ENCODE assay signal across 8 cellular contexts in genomic region chr10:130190065-130190736, GRCh38. TPM values are rescaled to one million over a fixed set of nuclear protein-coding genes. Genes with fewer than 3 reads are reported as not detected.
A peak's percentile ranks its signal among the peaks of the same experiment; 100 is the strongest.
DNase-seq lines count a peak whose midpoint lies in the region; ATAC-seq and TF ChIP-seq lines count a peak whose summit lies in the region.

No MANE protein-coding gene starts in this region.

- H3K27ac Mint-ChIP-seq in activated naive CD8-positive, alpha-beta T cell treated with anti-CD3 and anti-CD28 coated beads, Interleukin-2, amount 50 U/mL, for 24 hours: no peak overlapping the region

- peak; percentile 91 for ATAC-seq in GM21723 (IDR thresholded peaks at IDR 0.05; ENCODE audit: unreplicated experiment)
- ATAC-seq in activated naive CD8-positive, alpha-beta T cell treated with anti-CD3 and anti-CD28 coated beads, Interleukin-2, amount 50 U/mL, for 24 hours: peak; percentile 88
- peak; percentile 84 to 93 (median 88) for ATAC-seq in heart right ventricle

- H3K4me1 ChIP-seq in heart right ventricle: peaks cover 3 to 23% (median 8%) of the 10 kb centered on the region in 9 donors
- H3K4me1 ChIP-seq in tibial nerve: peaks cover 0 to 15% (median 6%) of the 10 kb centered on the region in 4 donors

- WGBS in heart right ventricle, 2 donors: 1 to 2% methylated on average over 80 to 81 of the region's 81 CpGs
- 5 to 6% methylated on average over 11 to 18 of the region's 81 CpGs for WGBS in tibial nerve, 2 donors

- no peak for TF ChIP-seq POLR2A in tibial nerve (IDR thresholded peaks at IDR 0.05)

- H3K27me3 Mint-ChIP-seq in activated naive CD8-positive, alpha-beta T cell treated with anti-CD3 and anti-CD28 coated beads, Interleukin-2, amount 50 U/mL, for 24 hours: peaks cover 6% of the 10 kb centered on the region

- H3K27me3 ChIP-seq in heart right ventricle (peaks cover 0 to 15% (median 0%) of the 10 kb centered on the region in 7 donors), tibial nerve (peaks cover 0 to 8% of the 10 kb centered on the region in 2 donors)

- no peak for TF ChIP-seq EP300 in tibial nerve (IDR thresholded peaks at IDR 0.05)

- DNase-seq in ELF-1 (ENCODE audit: low read depth, low spot score) (peak; percentile 97), KG1 (lab: John Stamatoyannopoulos, UW) (peak; percentile 29), SKM-1 (lab: John Stamatoyannopoulos, UW; ENCODE audit: unreplicated experiment) (peak; percentile 52), heart right ventricle (peak; percentile 85 to 90), pons (ENCODE audit: low spot score) (peak; percentile 76), tibial nerve (ENCODE audit: low spot score in 2 of 2) (peak; percentile 81 to 84)
- peak; percentile 91 for DNase-seq in activated naive CD8-positive, alpha-beta T cell treated with anti-CD3 and anti-CD28 coated beads, Interleukin-2, amount 50 U/mL, for 24 hours

- peak overlapping the region in 2 of 10 donors; percentile 34 to 42 for H3K27ac ChIP-seq in heart right ventricle
- H3K27ac ChIP-seq in tibial nerve: peak overlapping the region in 1 of 4 donors; percentile 15

- H3K36me3 ChIP-seq in heart right ventricle (peaks cover 0 to 29% (median 0%) of the 10 kb centered on the region in 9 donors), tibial nerve (peaks cover 0 to 35% (median 0%) of the 10 kb centered on the region in 3 donors)

- no peaks in the 10 kb centered on the region for H3K9me3 ChIP-seq in heart right ventricle
- no peaks in the 10 kb centered on the region for H3K9me3 ChIP-seq in tibial nerve

- no peak overlapping the region for H3K4me3 Mint-ChIP-seq in activated naive CD8-positive, alpha-beta T cell treated with anti-CD3 and anti-CD28 coated beads, Interleukin-2, amount 50 U/mL, for 24 hours

- H3K9me3 Mint-ChIP-seq in activated naive CD8-positive, alpha-beta T cell treated with anti-CD3 and anti-CD28 coated beads, Interleukin-2, amount 50 U/mL, for 24 hours: no peaks in the 10 kb centered on the region

- peak; percentile 100 for TF ChIP-seq CTCF in heart right ventricle (IDR thresholded peaks at IDR 0.05)
- peak; percentile 99 to 100 (median 100) for TF ChIP-seq CTCF in tibial nerve (IDR thresholded peaks at IDR 0.05)

- H3K36me3 Mint-ChIP-seq in activated naive CD8-positive, alpha-beta T cell treated with anti-CD3 and anti-CD28 coated beads, Interleukin-2, amount 50 U/mL, for 24 hours (ENCODE audit: low read depth): peaks cover 4% of the 10 kb centered on the region

- intact Hi-C loops in heart right ventricle (cut with DNase I): loop anchor here in 9 of 10 donors (2.0 to 10.0 kb wide), 7 partner anchors 1595 to 1687 kb away; no protein-coding TSS in a partner anchor

- H3K4me1 Mint-ChIP-seq in activated naive CD8-positive, alpha-beta T cell treated with anti-CD3 and anti-CD28 coated beads, Interleukin-2, amount 50 U/mL, for 24 hours: peaks cover 4% of the 10 kb centered on the region

- H3K4me3 ChIP-seq in heart right ventricle: peak overlapping the region; percentile 23 to 68 (median 64)
- H3K4me3 ChIP-seq in tibial nerve: peak overlapping the region; percentile 32 to 67 (median 46)

RNA-seq across cellular contexts. Expression of gene GLRX3, which starts 54.0 kb away (rescaled TPM):
- total RNA-seq in heart right ventricle: 10 to 100 TPM; 53.5 to 82.9 (median 65.5) TPM
- polyA plus RNA-seq in heart right ventricle: 100 to 1,000 TPM in 1 of 2 donors, 10 to 100 TPM in 1; 34.1 to 130 TPM
- 10 to 100 TPM; 28.4 to 38.2 (median 35.9) TPM for total RNA-seq in tibial nerve

Comparison
In these comparisons a context has a peak if more than half of its experiments do, and no peak if none do; other contexts are left out.
1. DNase-seq: peak in every context shown above with its lines; median percentile 97 in ELF-1; 91 in activated naive CD8-positive, alpha-beta T cell treated with anti-CD3 and anti-CD28 coated beads, Interleukin-2, amount 50 U/mL, for 24 hours; 88 in heart right ventricle; 82 in tibial nerve; 76 in pons; 52 in SKM-1; 29 in KG1.